Comparison of ENCODE assay signal across 18 cellular contexts in genomic region chr6:142868917-142869316, GRCh38.
DNase-seq lines count a peak whose midpoint lies in the region; ATAC-seq and TF ChIP-seq lines count a peak whose summit lies in the region.
"Had no signal": no experiment of that assay in that cellular context is flagged by ENCODE, and none has a peak within 500 bp of the region (broad histone marks: within the 10 kb centered on the region; RNA-seq: fewer than 3 reads in every experiment).

No MANE protein-coding gene starts in this region.

- H4K20me1 ChIP-seq in GM23338 (replicated peaks; ENCODE audit: insufficient read depth): no peaks in the 10 kb centered on the region

- no peaks in the 10 kb centered on the region for H3K27me3 Mint-ChIP-seq in CD4-positive, CD25-positive, alpha-beta regulatory T cell
- H3K27me3 Mint-ChIP-seq in GM23338 (ENCODE audit: insufficient read depth, low read depth, poor library complexity) (peaks cover 2% of the 10 kb centered on the region), osteocyte (ENCODE audit: unreplicated experiment) (no peaks in the 10 kb centered on the region)
- H3K27me3 Mint-ChIP-seq in naive thymus-derived CD4-positive, alpha-beta T cell: no peaks in the 10 kb centered on the region
- H3K27me3 Mint-ChIP-seq: activated naive CD4-positive, alpha-beta T cell treated with anti-CD3 and anti-CD28 coated beads, Interleukin-2, amount 10 ng/mL, durations not matched to agents 7 days and 5 days had no signal

- no peaks in the 10 kb centered on the region for H3K36me3 Mint-ChIP-seq in CD4-positive, CD25-positive, alpha-beta regulatory T cell
- H3K36me3 Mint-ChIP-seq in GM23338 (ENCODE audit: low read depth) (no peaks in the 10 kb centered on the region), osteocyte (ENCODE audit: unreplicated experiment) (peaks cover 3% of the 10 kb centered on the region)
- peaks cover 0 to 21% (median 0%) of the 10 kb centered on the region in 5 donors for H3K36me3 Mint-ChIP-seq in naive thymus-derived CD4-positive, alpha-beta T cell

- H3K4me3 ChIP-seq in CD4-positive, CD25-positive, alpha-beta regulatory T cell (ENCODE audit: low read depth, low read length): no peak overlapping the region
- no peak overlapping the region for H3K4me3 ChIP-seq in GM23338
- H3K4me3 ChIP-seq in body of pancreas: no peak overlapping the region
- no peak overlapping the region for H3K4me3 ChIP-seq in naive thymus-derived CD4-positive, alpha-beta T cell (ENCODE audit: low read length)
- H3K4me3 ChIP-seq: vagina had no signal

- H3K9me3 Mint-ChIP-seq in CD4-positive, CD25-positive, alpha-beta regulatory T cell: no peaks in the 10 kb centered on the region
- H3K9me3 Mint-ChIP-seq in GM23338: no peaks in the 10 kb centered on the region
- peaks cover 0 to 3% (median 0%) of the 10 kb centered on the region in 11 donors for H3K9me3 Mint-ChIP-seq in naive thymus-derived CD4-positive, alpha-beta T cell
- no peaks in the 10 kb centered on the region for H3K9me3 Mint-ChIP-seq in osteocyte (ENCODE audit: unreplicated experiment)
- H3K9me3 Mint-ChIP-seq: activated naive CD4-positive, alpha-beta T cell treated with anti-CD3 and anti-CD28 coated beads, Interleukin-2, amount 10 ng/mL, durations not matched to agents 7 days and 5 days had no signal

- no peaks in the 10 kb centered on the region for H3K27me3 ChIP-seq in CD4-positive, CD25-positive, alpha-beta regulatory T cell (ENCODE audit: control insufficient read depth, insufficient read depth, low read length)
- no peaks in the 10 kb centered on the region for H3K27me3 ChIP-seq in GM23338 (ENCODE audit: insufficient read depth)
- no peaks in the 10 kb centered on the region for H3K27me3 ChIP-seq in body of pancreas
- no peaks in the 10 kb centered on the region for H3K27me3 ChIP-seq in naive thymus-derived CD4-positive, alpha-beta T cell (ENCODE audit: control insufficient read depth in 2 of 2, insufficient read depth in 2 of 2, low read length in 2 of 2)
- H3K27me3 ChIP-seq: vagina had no signal

- no peak overlapping the region for H3K4me2 ChIP-seq in GM23338

- DNase-seq in CD4-positive, CD25-positive, alpha-beta regulatory T cell: no peak
- DNase-seq in GM23338 (ENCODE audit: low spot score) (no peak), body of pancreas (peak in 2 of 4 donors; percentile 23 to 34), SHP77 treated with DMSO at 0.1 percent for 48 hours (lab: John Stamatoyannopoulos, UW) (no peak), osteocyte (ENCODE audit: extremely low spot score, unreplicated experiment) (no peak)
- no peak for DNase-seq in naive thymus-derived CD4-positive, alpha-beta T cell
- DNase-seq: activated CD4-positive, alpha-beta T cell treated with anti-CD3 and anti-CD28 coated beads, Interleukin-2, amount 50 U/mL, for 4 hours; activated naive CD4-positive, alpha-beta T cell treated with anti-CD3 and anti-CD28 coated beads, Interleukin-2, amount 10 ng/mL, durations not matched to agents 7 days and 5 days; activated T-cell treated with anti-CD3 and anti-CD28 coated beads for 4 hours; Calu3; NCI-H2171; NCI-H774; occipital lobe had no signal

- no peaks in the 10 kb centered on the region for H3F3A ChIP-seq in GM23338 (replicated peaks; ENCODE audit: low read depth)

- H3K9me2 ChIP-seq in GM23338 (ENCODE audit: insufficient read depth): no peaks in the 10 kb centered on the region; the same call in 1 of the 2 replicates

- H3K4me1 Mint-ChIP-seq in CD4-positive, CD25-positive, alpha-beta regulatory T cell: peaks cover 69 to 93% (median 87%) of the 10 kb centered on the region in 4 donors
- H3K4me1 Mint-ChIP-seq in GM23338 (peaks cover 23% of the 10 kb centered on the region), osteocyte (ENCODE audit: unreplicated experiment) (peaks cover 34% of the 10 kb centered on the region)
- peaks cover 54 to 97% (median 93%) of the 10 kb centered on the region in 7 donors for H3K4me1 Mint-ChIP-seq in naive thymus-derived CD4-positive, alpha-beta T cell

- POLR2A ChIA-PET in naive thymus-derived CD4-positive, alpha-beta T cell (lab: Charles Lee): interaction anchor here (0.6 to 2.0 kb wide), 7 partner anchors 8 to 393 kb away, joined by 3 to 21 read pairs (median 5); no protein-coding TSS in a partner anchor

- H3K4me3 Mint-ChIP-seq in CD4-positive, CD25-positive, alpha-beta regulatory T cell: no peak overlapping the region
- no peak overlapping the region for H3K4me3 Mint-ChIP-seq in GM23338
- peak overlapping the region in 2 of 10 donors; percentile 80 to 82 for H3K4me3 Mint-ChIP-seq in naive thymus-derived CD4-positive, alpha-beta T cell
- no peak overlapping the region for H3K4me3 Mint-ChIP-seq in osteocyte (ENCODE audit: unreplicated experiment)
- H3K4me3 Mint-ChIP-seq: activated naive CD4-positive, alpha-beta T cell treated with anti-CD3 and anti-CD28 coated beads, Interleukin-2, amount 10 ng/mL, durations not matched to agents 7 days and 5 days had no signal

- no peaks in the 10 kb centered on the region for H3K9me3 ChIP-seq in CD4-positive, CD25-positive, alpha-beta regulatory T cell (ENCODE audit: control insufficient read depth in 2 of 2, low read length in 2 of 2)
- H3K9me3 ChIP-seq in body of pancreas: no peaks in the 10 kb centered on the region
- H3K9me3 ChIP-seq in naive thymus-derived CD4-positive, alpha-beta T cell (ENCODE audit: control insufficient read depth in 2 of 3, low read length in 3 of 3): no peaks in the 10 kb centered on the region
- H3K9me3 ChIP-seq: vagina had no signal

- TF ChIP-seq POLR2A in body of pancreas (IDR thresholded peaks at IDR 0.05): no peak

- no peak for ATAC-seq in CD4-positive, CD25-positive, alpha-beta regulatory T cell (ENCODE audit: low read depth in 2 of 2)
- ATAC-seq in GM23338 (no peak), body of pancreas (peak; percentile 40), HG02870 (IDR thresholded peaks at IDR 0.05; ENCODE audit: unreplicated experiment) (no peak), GM21390 (IDR thresholded peaks at IDR 0.05; ENCODE audit: unreplicated experiment) (no peak)
- ATAC-seq in naive thymus-derived CD4-positive, alpha-beta T cell: no peak

- H3K27ac ChIP-seq in CD4-positive, CD25-positive, alpha-beta regulatory T cell (ENCODE audit: insufficient read depth, low read length, poor library complexity, severe bottlenecking): peak overlapping the region; percentile 84
- H3K27ac ChIP-seq in GM23338 (ENCODE audit: low read depth) (no peak overlapping the region), body of pancreas (peak overlapping the region in 3 of 4 donors; percentile 31 to 80 (median 44))
- H3K27ac ChIP-seq in naive thymus-derived CD4-positive, alpha-beta T cell (ENCODE audit: low read depth, low read length): no peak overlapping the region
- H3K27ac ChIP-seq: coronary artery, RWPE1, vagina had no signal

- peaks cover 8% of the 10 kb centered on the region; the same call in 1 of the 2 replicates for H3K79me2 ChIP-seq in GM23338 (replicated peaks; ENCODE audit: insufficient read depth)

- H2AFZ ChIP-seq in GM23338: no peak overlapping the region

- peak overlapping the region in 1 of 3 donors; percentile 27 for H3K27ac Mint-ChIP-seq in CD4-positive, CD25-positive, alpha-beta regulatory T cell
- H3K27ac Mint-ChIP-seq in GM23338 (0 out of 2 replicates have a peak overlapping the region, but pooled peaks have one; percentile 10), osteocyte (ENCODE audit: unreplicated experiment) (no peak overlapping the region)
- peak overlapping the region in 8 of 9 donors; percentile 29 to 88 (median 52) for H3K27ac Mint-ChIP-seq in naive thymus-derived CD4-positive, alpha-beta T cell
- H3K27ac Mint-ChIP-seq: activated naive CD4-positive, alpha-beta T cell treated with anti-CD3 and anti-CD28 coated beads, Interleukin-2, amount 10 ng/mL, durations not matched to agents 7 days and 5 days had no signal

- H3K4me1 ChIP-seq in CD4-positive, CD25-positive, alpha-beta regulatory T cell (ENCODE audit: control insufficient read depth, insufficient read depth, low read length, poor library complexity, severe bottlenecking): peaks cover 84% of the 10 kb centered on the region
- H3K4me1 ChIP-seq in GM23338 (ENCODE audit: insufficient read depth) (peaks cover 12% of the 10 kb centered on the region), body of pancreas (peaks cover 64% of the 10 kb centered on the region)
- peaks cover 30 to 62% of the 10 kb centered on the region in 2 donors for H3K4me1 ChIP-seq in naive thymus-derived CD4-positive, alpha-beta T cell (ENCODE audit: control insufficient read depth in 2 of 2, insufficient read depth in 2 of 2, low read length in 2 of 2)

- WGBS in body of pancreas, 2 donors: 51 to 54% methylated on average over 2 of the region's 2 CpGs

- H3K36me3 ChIP-seq in CD4-positive, CD25-positive, alpha-beta regulatory T cell (ENCODE audit: control insufficient read depth, insufficient read depth, low read length): peaks cover 5% of the 10 kb centered on the region
- no peaks in the 10 kb centered on the region for H3K36me3 ChIP-seq in GM23338 (ENCODE audit: insufficient read depth)
- no peaks in the 10 kb centered on the region for H3K36me3 ChIP-seq in body of pancreas (replicated peaks in 1 of 2; ENCODE audit: insufficient read depth in 1 of 2, low read depth in 2 of 2)
- H3K36me3 ChIP-seq in naive thymus-derived CD4-positive, alpha-beta T cell (ENCODE audit: control insufficient read depth in 2 of 3, insufficient read depth in 3 of 3, low read length in 3 of 3): no peaks in the 10 kb centered on the region
- H3K36me3 ChIP-seq: vagina had no signal

- intact Hi-C loops in body of pancreas (cut with DNase I): no loop called here
- intact Hi-C loops in naive thymus-derived CD4-positive, alpha-beta T cell (cut with micrococcal nuclease): loop anchor here in 1 of 2 donors (1.0 to 2.0 kb wide), 2 partner anchors 11 to 16 kb away; no protein-coding TSS in a partner anchor

- CTCF ChIA-PET in naive thymus-derived CD4-positive, alpha-beta T cell (lab: Charles Lee): interaction anchor here (0.6 to 1.6 kb wide), 3 partner anchors 13 to 30 kb away, joined by 3 to 5 read pairs (median 4); no protein-coding TSS in a partner anchor

- peak in 1 of 2 experiments; percentile 25; a peak in 2 of 4 replicates for TF ChIP-seq CTCF in GM23338 (conservative IDR thresholded peaks at IDR 0.05; ENCODE audit: low read depth in 2 of 2)
- peak in 1 of 7 experiments; percentile 9 for TF ChIP-seq CTCF in body of pancreas (IDR thresholded peaks at IDR 0.05)
- TF ChIP-seq CTCF in osteocyte (IDR thresholded peaks at IDR 0.05): no peak

TF ChIP-seq in GM23338, 12 proteins besides CTCF, POLR2A, EP300 and RAD21 (continues in another document):
- TF ChIP-seq EZH2 (IDR thresholded peaks at IDR 0.05; ENCODE audit: low read depth, unreplicated experiment): no peak
- no peak for TF ChIP-seq ZNF331 (CRISPR knock-in tag; IDR thresholded peaks at IDR 0.05; ENCODE audit: low read depth)

Comparison
In these comparisons a context has a peak if more than half of its experiments do, and no peak if none do; other contexts are left out.
1. H3K27ac ChIP-seq: peak in CD4-positive, CD25-positive, alpha-beta regulatory T cell (single experiment) and body of pancreas (3 of 4); none in GM23338 (single experiment) and naive thymus-derived CD4-positive, alpha-beta T cell (single experiment).